24 cellular contexts compared by ENCODE assay signal in genomic region chr1:198416276-198416675, GRCh38.
A peak's percentile ranks its signal among the peaks of the same experiment; 100 is the strongest.
DNase-seq lines count a peak whose midpoint lies in the region; ATAC-seq and TF ChIP-seq lines count a peak whose summit lies in the region.
"Had no signal": no experiment of that assay in that cellular context is flagged by ENCODE, and none has a peak within 500 bp of the region (broad histone marks: within the 10 kb centered on the region; RNA-seq: fewer than 3 reads in every experiment).

No MANE protein-coding gene starts in this region.

- no peaks in the 10 kb centered on the region for H3K9me3 Mint-ChIP-seq in activated CD4-positive, alpha-beta memory T cell treated with anti-CD3 and anti-CD28 coated beads for 36 hours
- H3K9me3 Mint-ChIP-seq: activated T-helper 1 cell treated with anti-CD3 and anti-CD28 coated beads, Interleukin-12 subunit alpha, Interleukin-12 subunit beta, Interleukin-2, Interleukin-4 antibody, amounts not matched to agents 30 ng/mL and 10 ng/mL and 1 ng/mL, durations not matched to agents 14 hours and 24 hours and 36 hours; CD8-positive, alpha-beta T cell had no signal

- ATAC-seq in GM19463 (IDR thresholded peaks at IDR 0.05; ENCODE audit: unreplicated experiment), result no peak
- ATAC-seq: activated CD4-positive, alpha-beta T cell treated with anti-CD3 and anti-CD28 coated beads for 36 hours; body of pancreas; CD8-positive, alpha-beta T cell; heart right ventricle; left ventricle myocardium superior; stimulated activated memory B cell treated with anti-CD40 and anti-IgM and Interleukin-4, amounts not matched to agents 10 μg/mL and 1 μg/mL and 100 μg/mL, for 72 hours had no signal

- H3K36me3 Mint-ChIP-seq in activated CD4-positive, alpha-beta memory T cell treated with anti-CD3 and anti-CD28 coated beads for 36 hours, result no peaks in the 10 kb centered on the region
- H3K36me3 Mint-ChIP-seq: CD8-positive, alpha-beta T cell; stimulated activated memory B cell treated with anti-CD40 and anti-IgM and Interleukin-4, amounts not matched to agents 10 μg/mL and 1 μg/mL and 100 μg/mL, for 72 hours had no signal

- no peak overlapping the region for H3K4me3 ChIP-seq in AG09309 (ENCODE audit: control insufficient read depth, low read depth, low read length)
- H3K4me3 ChIP-seq: body of pancreas, HAP-1, heart right ventricle, smooth muscle cell, testis had no signal

- no peaks in the 10 kb centered on the region for H3K4me1 Mint-ChIP-seq in activated CD4-positive, alpha-beta memory T cell treated with anti-CD3 and anti-CD28 coated beads for 36 hours (ENCODE audit: low read depth)
- H3K4me1 Mint-ChIP-seq: activated CD4-positive, alpha-beta T cell treated with anti-CD3 and anti-CD28 coated beads for 36 hours; stimulated activated memory B cell treated with anti-CD40 and anti-IgM and Interleukin-4, amounts not matched to agents 10 μg/mL and 1 μg/mL and 100 μg/mL, for 72 hours had no signal

- POLR2A ChIA-PET in activated CD4-positive, alpha-beta memory T cell treated with anti-CD3 and anti-CD28 coated beads for 36 hours (lab: Charles Lee), result no interaction called here

- H3K27ac Mint-ChIP-seq in activated CD4-positive, alpha-beta memory T cell treated with anti-CD3 and anti-CD28 coated beads for 36 hours, result no peak overlapping the region
- H3K27ac Mint-ChIP-seq: activated CD4-positive, alpha-beta T cell treated with anti-CD3 and anti-CD28 coated beads for 36 hours; activated T-helper 1 cell treated with anti-CD3 and anti-CD28 coated beads, Interleukin-12 subunit alpha, Interleukin-12 subunit beta, Interleukin-2, Interleukin-4 antibody, amounts not matched to agents 30 ng/mL and 10 ng/mL and 1 ng/mL, durations not matched to agents 14 hours and 24 hours and 36 hours; CD8-positive, alpha-beta T cell; stimulated activated memory B cell treated with anti-CD40 and anti-IgM and Interleukin-4, amounts not matched to agents 10 μg/mL and 1 μg/mL and 100 μg/mL, for 72 hours had no signal

- intact Hi-C loops in activated CD4-positive, alpha-beta memory T cell treated with anti-CD3 and anti-CD28 coated beads for 36 hours (cut with micrococcal nuclease), result no loop called here

- H3K4me3 Mint-ChIP-seq in activated CD4-positive, alpha-beta memory T cell treated with anti-CD3 and anti-CD28 coated beads for 36 hours, result no peak overlapping the region
- H3K4me3 Mint-ChIP-seq: activated CD4-positive, alpha-beta T cell treated with anti-CD3 and anti-CD28 coated beads for 36 hours; activated T-helper 1 cell treated with anti-CD3 and anti-CD28 coated beads, Interleukin-12 subunit alpha, Interleukin-12 subunit beta, Interleukin-2, Interleukin-4 antibody, amounts not matched to agents 30 ng/mL and 10 ng/mL and 1 ng/mL, durations not matched to agents 14 hours and 24 hours and 36 hours; CD8-positive, alpha-beta T cell; stimulated activated memory B cell treated with anti-CD40 and anti-IgM and Interleukin-4, amounts not matched to agents 10 μg/mL and 1 μg/mL and 100 μg/mL, for 72 hours had no signal

- H3K27me3 Mint-ChIP-seq in activated CD4-positive, alpha-beta memory T cell treated with anti-CD3 and anti-CD28 coated beads for 36 hours, result peaks cover 8% of the 10 kb centered on the region

- DNase-seq in AG09309 (ENCODE audit: low read depth) (peak; percentile 33), NCI-H226 (peak; percentile 72), dermis blood vessel endothelial cell (peak; percentile 46), lung microvascular endothelial cell (ENCODE audit: low read depth in 2 of 2) (peak; percentile 1 to 61), NCI-H128 (lab: John Stamatoyannopoulos, UW; ENCODE audit: unreplicated experiment) (no peak), NCI-H748 (lab: John Stamatoyannopoulos, UW; ENCODE audit: unreplicated experiment) (no peak)
- no peak for DNase-seq in activated CD4-positive, alpha-beta memory T cell treated with anti-CD3 and anti-CD28 coated beads for 36 hours
- DNase-seq: activated CD4-positive, alpha-beta T cell treated with anti-CD3 and anti-CD28 coated beads for 36 hours; activated naive CD4-positive, alpha-beta T cell treated with anti-CD3 and anti-CD28 coated beads, Interleukin-2, amount 50 U/mL, for 16 hours; body of pancreas; CD8-positive, alpha-beta T cell; heart right ventricle; KG1; left ventricle myocardium superior; NCI-H1694 treated with DMSO at 0.1 percent for 48 hours; NCI-H748 treated with DMSO at 0.1 percent for 48 hours; OCI-M1; SHP77; testis had no signal

- CTCF ChIA-PET in activated CD4-positive, alpha-beta memory T cell treated with anti-CD3 and anti-CD28 coated beads for 36 hours (lab: Charles Lee), result no interaction called here

- no peak for TF ChIP-seq CTCF in AG09309 (IDR thresholded peaks at IDR 0.05; ENCODE audit: control insufficient read depth, insufficient read depth, low read depth, low read length, missing control alignments)

Comparison
In these comparisons a context has a peak if more than half of its experiments do, and no peak if none do; other contexts are left out.
1. DNase-seq: peak in AG09309 (single experiment), NCI-H226 (single experiment), dermis blood vessel endothelial cell (single experiment) and lung microvascular endothelial cell (2 of 2); none in NCI-H128 (single experiment), NCI-H748 (single experiment) and activated CD4-positive, alpha-beta memory T cell treated with anti-CD3 and anti-CD28 coated beads for 36 hours (single experiment).